In the genomic region with DNA sequence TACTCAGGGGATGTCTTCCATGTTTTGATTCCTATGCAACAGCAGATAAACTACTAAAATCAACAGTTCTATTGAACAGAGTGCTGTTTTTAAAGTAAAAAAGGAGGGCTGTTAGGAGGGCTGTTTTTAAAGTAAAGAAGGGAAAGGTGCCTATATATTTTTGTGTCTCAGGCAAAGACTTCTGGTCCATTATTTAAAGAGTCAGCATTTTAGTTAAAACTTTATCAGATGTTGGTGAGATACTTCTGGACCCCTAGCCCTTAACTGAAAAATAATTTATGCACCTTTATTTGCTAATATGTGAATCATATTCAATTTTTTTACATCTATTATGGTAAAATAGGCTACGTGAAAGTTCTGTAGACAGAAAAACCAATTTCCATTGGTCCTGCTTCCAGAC, we compare ENCODE assay signal across 28 cellular contexts.
"Had no signal": no experiment of that assay in that cellular context is flagged by ENCODE, and none has a peak within 500 bp of the region (broad histone marks: within the 10 kb centered on the region; RNA-seq: fewer than 3 reads in every experiment).

No MANE protein-coding gene starts in this region.

- H3K9me3 ChIP-seq: colonic mucosa, esophagus squamous epithelium, left lung, lower lobe of right lung, mucosa of descending colon had no signal

- H3K27me3 ChIP-seq: colonic mucosa, esophagus squamous epithelium, gastrocnemius medialis, left lung had no signal

- H3K4me3 Mint-ChIP-seq: dendritic cell treated with granulocyte-macrophage colony-stimulating factor and Interleukin-4, amounts not matched to agents 40 ng/mL and 50 ng/mL, for 4 days; effector memory CD8-positive, alpha-beta T cell; endodermal cell; mesothelial cell of epicardium; naive B cell had no signal

- H3K27ac Mint-ChIP-seq: dendritic cell treated with granulocyte-macrophage colony-stimulating factor and Interleukin-4, amounts not matched to agents 40 ng/mL and 50 ng/mL, for 4 days; effector memory CD8-positive, alpha-beta T cell; endodermal cell; mesothelial cell of epicardium; naive B cell had no signal

- H3K9me3 Mint-ChIP-seq: dendritic cell treated with granulocyte-macrophage colony-stimulating factor and Interleukin-4, amounts not matched to agents 40 ng/mL and 50 ng/mL, for 4 days; effector memory CD8-positive, alpha-beta T cell had no signal

- ATAC-seq: effector memory CD8-positive, alpha-beta T cell; esophagus mucosa; gastrocnemius medialis; heart right ventricle; left cardiac atrium; left lung; left ventricle myocardium superior; lower lobe of right lung; mucosa of descending colon had no signal

- H3K4me3 ChIP-seq: colonic mucosa, esophagus squamous epithelium, gastrocnemius medialis, heart right ventricle, left lung, lower lobe of right lung, mucosa of descending colon had no signal

- FAIRE-seq: endometrium, islet of Langerhans, keratinocyte had no signal

- H3K4me1 Mint-ChIP-seq: mesothelial cell of epicardium, naive B cell had no signal

- DNase-seq: colonic mucosa; cortex of kidney; effector CD8-positive, alpha-beta T cell; effector memory CD8-positive, alpha-beta T cell; endodermal cell; erythroblast; esophagus squamous epithelium; foreskin fibroblast; foreskin melanocyte; gastrocnemius medialis; glutamatergic neuron; head of caudate nucleus; heart right ventricle; hippocampal formation; left cardiac atrium; left lung; left ventricle myocardium superior; lower lobe of right lung; mesenchymal stem cell; mucosa of descending colon; naive B cell had no signal

- H3K27ac ChIP-seq: colonic mucosa, epithelial cell of prostate, esophagus squamous epithelium, gastrocnemius medialis, heart right ventricle, left lung, lower lobe of right lung had no signal

- H3K36me3 ChIP-seq: colonic mucosa, esophagus squamous epithelium, gastrocnemius medialis, heart right ventricle, left lung, lower lobe of right lung had no signal

- H3K4me1 ChIP-seq: colonic mucosa, gastrocnemius medialis, heart right ventricle, left lung, lower lobe of right lung had no signal
